In genomic region chrX:49040376-49040955, GRCh38 we compare ENCODE assay signal across 7 cellular contexts. TPM values are rescaled to one million over a fixed set of nuclear protein-coding genes. Genes with fewer than 3 reads are reported as not detected.
A peak's percentile ranks its signal among the peaks of the same experiment; 100 is the strongest.
DNase-seq lines count a peak whose midpoint lies in the region; ATAC-seq and TF ChIP-seq lines count a peak whose summit lies in the region.

No MANE protein-coding gene starts in this region.

- H3K27me3 Mint-ChIP-seq in HFFc6 (ENCODE audit: insufficient read depth), result peaks cover 1% of the 10 kb centered on the region; the same call in 1 of the 2 replicates
- H3K27me3 Mint-ChIP-seq in activated T-helper 17 cell treated with anti-CD3 and anti-CD28 coated beads, Interleukin-2, amount 50 U/mL, for 72 hours, result no peaks in the 10 kb centered on the region
- H3K27me3 Mint-ChIP-seq in stimulated activated naive B cell treated with anti-CD40 and anti-IgM and Interleukin-4, amounts not matched to agents 10 μg/mL and 1 μg/mL and 100 μg/mL, for 72 hours, result no peaks in the 10 kb centered on the region

- peaks cover 26% of the 10 kb centered on the region for H3K36me3 Mint-ChIP-seq in HFFc6 (ENCODE audit: low read depth)
- peaks cover 47% of the 10 kb centered on the region for H3K36me3 Mint-ChIP-seq in activated T-helper 17 cell treated with anti-CD3 and anti-CD28 coated beads, Interleukin-2, amount 50 U/mL, for 72 hours (ENCODE audit: low read depth)
- H3K36me3 Mint-ChIP-seq in stimulated activated naive B cell treated with anti-CD40 and anti-IgM and Interleukin-4, amounts not matched to agents 10 μg/mL and 1 μg/mL and 100 μg/mL, for 72 hours, result peaks cover 16 to 22% of the 10 kb centered on the region in 2 donors

- peaks cover 38% of the 10 kb centered on the region for H3K4me1 Mint-ChIP-seq in HFFc6 (ENCODE audit: low read depth)
- peaks cover 5% of the 10 kb centered on the region for H3K4me1 Mint-ChIP-seq in activated T-helper 17 cell treated with anti-CD3 and anti-CD28 coated beads, Interleukin-2, amount 50 U/mL, for 72 hours
- H3K4me1 Mint-ChIP-seq in stimulated activated naive B cell treated with anti-CD40 and anti-IgM and Interleukin-4, amounts not matched to agents 10 μg/mL and 1 μg/mL and 100 μg/mL, for 72 hours, result peaks cover 29 to 40% of the 10 kb centered on the region in 2 donors

- TF ChIP-seq CTCF in HFFc6 (IDR thresholded peaks at IDR 0.05), result no peak

- H3K27ac Mint-ChIP-seq in HFFc6, result peak overlapping the region; percentile 97
- H3K27ac Mint-ChIP-seq in activated T-helper 17 cell treated with anti-CD3 and anti-CD28 coated beads, Interleukin-2, amount 50 U/mL, for 72 hours, result peak overlapping the region; percentile 52
- H3K27ac Mint-ChIP-seq in stimulated activated naive B cell treated with anti-CD40 and anti-IgM and Interleukin-4, amounts not matched to agents 10 μg/mL and 1 μg/mL and 100 μg/mL, for 72 hours, result peak overlapping the region; percentile 92

- ATAC-seq in activated T-helper 17 cell treated with anti-CD3 and anti-CD28 coated beads, Interleukin-2, amount 50 U/mL, for 72 hours (replicated peaks), result no peak
- ATAC-seq in stimulated activated naive B cell treated with anti-CD40 and anti-IgM and Interleukin-4, amounts not matched to agents 10 μg/mL and 1 μg/mL and 100 μg/mL, for 72 hours (replicated peaks), result no peak

- H3K4me3 ChIP-seq in iPS-11a (ENCODE audit: low read depth, low read length), result peak overlapping the region; percentile 17

- peak overlapping the region; percentile 93 for H3K4me3 Mint-ChIP-seq in HFFc6
- H3K4me3 Mint-ChIP-seq in activated T-helper 17 cell treated with anti-CD3 and anti-CD28 coated beads, Interleukin-2, amount 50 U/mL, for 72 hours, result peak overlapping the region; percentile 96
- peak overlapping the region; percentile 50 to 63 for H3K4me3 Mint-ChIP-seq in stimulated activated naive B cell treated with anti-CD40 and anti-IgM and Interleukin-4, amounts not matched to agents 10 μg/mL and 1 μg/mL and 100 μg/mL, for 72 hours

- peak; percentile 27 for DNase-seq in HFFc6
- DNase-seq in stimulated activated naive B cell treated with anti-CD40 and anti-IgM and Interleukin-4, amounts not matched to agents 10 μg/mL and 1 μg/mL and 100 μg/mL, for 72 hours, result no peak
- no peak for DNase-seq in NOMO-1 treated with dmso at 0.1 percent for 144 hours (lab: John Stamatoyannopoulos, UW; ENCODE audit: unreplicated experiment)
- DNase-seq in NCI-H2227 treated with DMSO at 0.1 percent for 48 hours (lab: John Stamatoyannopoulos, UW), result no peak
- no peak for DNase-seq in medulla oblongata (ENCODE audit: extremely low spot score)

- no peaks in the 10 kb centered on the region for H3K9me3 Mint-ChIP-seq in HFFc6
- no peaks in the 10 kb centered on the region for H3K9me3 Mint-ChIP-seq in activated T-helper 17 cell treated with anti-CD3 and anti-CD28 coated beads, Interleukin-2, amount 50 U/mL, for 72 hours
- H3K9me3 Mint-ChIP-seq in stimulated activated naive B cell treated with anti-CD40 and anti-IgM and Interleukin-4, amounts not matched to agents 10 μg/mL and 1 μg/mL and 100 μg/mL, for 72 hours, result no peaks in the 10 kb centered on the region

RNA-seq across cellular contexts. Expression of gene TFE3, which starts 2.7 kb away (rescaled TPM):
- 10 to 100 TPM; 76.6 to 89.1 (median 83.9) TPM for total RNA-seq in HFFc6 (2021; fragmentation: NEBNext Ultra II Directional; extraction: Animal tissue kit (Norgen Biotek cat#: 25700))
- total RNA-seq in activated T-helper 17 cell treated with anti-CD3 and anti-CD28 coated beads, Interleukin-2, amount 50 U/mL, for 72 hours, result 10 to 100 TPM; 35.0 to 38.9 TPM

RNA-seq across cellular contexts. Expression of gene CCDC120, which starts 18.3 kb away (rescaled TPM):
- under 1 TPM in 4 of 6 experiments, not detected in 2; 0.05 to 0.62 (median 0.24) TPM for total RNA-seq in HFFc6 (2021; fragmentation: NEBNext Ultra II Directional; extraction: Animal tissue kit (Norgen Biotek cat#: 25700))
- 1 to 10 TPM; 6.9 to 7.3 TPM for total RNA-seq in activated T-helper 17 cell treated with anti-CD3 and anti-CD28 coated beads, Interleukin-2, amount 50 U/mL, for 72 hours

RNA-seq across cellular contexts. Expression of gene PRAF2, which starts 33.3 kb away (rescaled TPM):
- 100 to 1,000 TPM in 1 of 6 experiments, 10 to 100 TPM in 5; 68.0 to 100 (median 76.7) TPM for total RNA-seq in HFFc6 (2021; fragmentation: NEBNext Ultra II Directional; extraction: Animal tissue kit (Norgen Biotek cat#: 25700))
- total RNA-seq in activated T-helper 17 cell treated with anti-CD3 and anti-CD28 coated beads, Interleukin-2, amount 50 U/mL, for 72 hours, result 10 to 100 TPM; 14.3 to 21.7 TPM

RNA-seq across cellular contexts. Expression of gene GRIPAP1, which starts 38.4 kb away (rescaled TPM):
- total RNA-seq in HFFc6 (2021; fragmentation: NEBNext Ultra II Directional; extraction: Animal tissue kit (Norgen Biotek cat#: 25700)), result 10 to 100 TPM; 23.2 to 32.1 (median 27.5) TPM
- 100 to 1,000 TPM in 1 of 2 donors, 10 to 100 TPM in 1; 88.0 to 126 TPM for total RNA-seq in activated T-helper 17 cell treated with anti-CD3 and anti-CD28 coated beads, Interleukin-2, amount 50 U/mL, for 72 hours

RNA-seq across cellular contexts. Expression of gene WDR45, which starts 39.2 kb away (rescaled TPM):
- total RNA-seq in HFFc6 (2021; fragmentation: NEBNext Ultra II Directional; extraction: Animal tissue kit (Norgen Biotek cat#: 25700)), result 10 to 100 TPM; 37.4 to 46.6 (median 41.0) TPM
- total RNA-seq in activated T-helper 17 cell treated with anti-CD3 and anti-CD28 coated beads, Interleukin-2, amount 50 U/mL, for 72 hours, result 10 to 100 TPM; 40.6 to 44.5 TPM

Comparison
In these comparisons a context has a peak if more than half of its experiments do, and no peak if none do; other contexts are left out.
1. RNA of gene CCDC120, which starts 18.3 kb away (total RNA-seq): 6.9 to 7.3 TPM in activated T-helper 17 cell treated with anti-CD3 and anti-CD28 coated beads, Interleukin-2, amount 50 U/mL, for 72 hours; 0.05 to 0.62 TPM in HFFc6; every median in the first group is over 4 times any median in the second.
2. Peak in every context shown above with its lines, with median percentiles within 50 percentile points of each other: H3K27ac Mint-ChIP-seq and H3K4me3 Mint-ChIP-seq.